3 cellular contexts compared by ENCODE assay signal in the genomic region with DNA sequence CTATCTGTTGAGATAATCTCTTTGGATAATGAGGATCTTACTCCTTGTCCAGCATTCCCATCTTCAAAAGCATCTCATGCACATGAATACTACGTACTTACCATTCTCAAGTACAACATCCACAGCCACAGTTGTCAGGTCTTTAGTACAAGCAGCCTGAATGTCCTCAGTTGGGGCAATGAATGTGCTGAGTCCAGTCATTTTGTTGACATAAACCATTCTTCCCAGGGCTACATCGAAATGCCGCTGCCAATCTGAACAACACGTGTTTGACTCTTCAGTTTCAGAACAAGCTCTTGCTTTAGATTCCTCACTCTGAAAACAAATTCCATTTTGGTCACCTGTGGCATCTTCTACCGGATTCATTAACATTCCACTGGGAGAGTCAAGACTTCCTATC.
TF ChIP-seq lines count a peak whose summit lies in the region.

No MANE protein-coding gene starts in this region.

TF ChIP-seq in A549, 52 proteins besides CTCF, POLR2A, EP300 and RAD21:
- TF ChIP-seq MAFK (IDR thresholded peaks at IDR 0.05; ENCODE audit: partially characterized antibody), result peak; percentile 64
- TF ChIP-seq ZC3H11A (IDR thresholded peaks at IDR 0.05), result no peak
- TF ChIP-seq NPAS2 (CRISPR knock-in tag; IDR thresholded peaks at IDR 0.05; ENCODE audit: borderline replicate concordance), result no peak
- no peak for TF ChIP-seq USF2 (IDR thresholded peaks at IDR 0.05)

TF ChIP-seq in HEK293, 187 proteins besides CTCF, POLR2A, EP300 and RAD21:
- TF ChIP-seq SCRT2 (tag by site-specific recombination; IDR thresholded peaks at IDR 0.05), result 0 out of 2 replicates have a peak, but pooled peaks have one; percentile 37
- no peak for TF ChIP-seq ZNF121 (tag by site-specific recombination; IDR thresholded peaks at IDR 0.05)

TF ChIP-seq in K562, 482 proteins besides CTCF, POLR2A, EP300 and RAD21:
- TF ChIP-seq C11orf30 (IDR thresholded peaks at IDR 0.05; ENCODE audit: low read depth) (0 out of 2 replicates have a peak, but pooled peaks have one; percentile 17), DNMT1 (IDR thresholded peaks at IDR 0.05) (no peak), ZNF316 (IDR thresholded peaks at IDR 0.05) (peak; percentile 50)
TF ChIP-seq in K562: peak in this region for 2.
